In genomic region chr2:239252433-239253200, GRCh38 we compare ENCODE assay signal across 8 cellular contexts.
DNase-seq lines count a peak whose midpoint lies in the region; ATAC-seq lines count a peak whose summit lies in the region.

No MANE protein-coding gene starts in this region.

- H3K9me3 ChIP-seq in BLaER1 treated with 17β-estradiol and CSF1 and Interleukin-3, amounts not matched to agents 10 nM and 100 nM (replicated peaks in 1 of 11), result peaks cover under 1 to 6% (median 6%) of the 10 kb centered on the region in 11 experiments; a peak in 18 of 22 replicates

- H3K27me3 Mint-ChIP-seq in naive thymus-derived CD8-positive, alpha-beta T cell, result no peaks in the 10 kb centered on the region

- H3K4me1 Mint-ChIP-seq in naive thymus-derived CD8-positive, alpha-beta T cell, result peaks cover 35 to 89% (median 71%) of the 10 kb centered on the region in 4 donors

- POLR2A ChIA-PET in naive thymus-derived CD8-positive, alpha-beta T cell (lab: Charles Lee), result interaction anchor here (0.6 to 6.9 kb wide), 11 partner anchors 8 to 128 kb away, joined by 3 to 58 read pairs (median 4); no protein-coding TSS in a partner anchor

- peak; percentile 18 for ATAC-seq in HG03354 (IDR thresholded peaks at IDR 0.05; ENCODE audit: poor library complexity, severe bottlenecking, unreplicated experiment)
- ATAC-seq in naive thymus-derived CD8-positive, alpha-beta T cell, result peak; percentile 71 to 76
- ATAC-seq in HG02610 (IDR thresholded peaks at IDR 0.05; ENCODE audit: unreplicated experiment), result no peak

- H3K4me3 ChIP-seq in BLaER1 treated with 17β-estradiol and CSF1 and Interleukin-3, amounts not matched to agents 10 nM and 100 nM, result peak overlapping the region; percentile 1 to 53 (median 41); a peak in 16 of 20 replicates

- peak overlapping the region; percentile 32 to 95 (median 85) for H3K27ac Mint-ChIP-seq in naive thymus-derived CD8-positive, alpha-beta T cell

- no peaks in the 10 kb centered on the region for H3K36me3 ChIP-seq in BLaER1 treated with 17β-estradiol and CSF1 and Interleukin-3, amounts not matched to agents 10 nM and 100 nM

- H3K9me3 Mint-ChIP-seq in naive thymus-derived CD8-positive, alpha-beta T cell, result peaks cover 0 to 7% (median 4%) of the 10 kb centered on the region in 9 donors

- H3K4me3 Mint-ChIP-seq in naive thymus-derived CD8-positive, alpha-beta T cell, result peak overlapping the region; percentile 75 to 98 (median 88)

- H4K20me1 ChIP-seq in BLaER1 treated with 17β-estradiol and CSF1 and Interleukin-3, amounts not matched to agents 10 nM and 100 nM, result peaks cover 48 to 100% (median 68%) of the 10 kb centered on the region in 11 experiments; a peak in 21 of 22 replicates

- H3K4me1 ChIP-seq in BLaER1 treated with 17β-estradiol and CSF1 and Interleukin-3, amounts not matched to agents 10 nM and 100 nM, result peaks cover 84 to 100% (median 90%) of the 10 kb centered on the region in 10 experiments

- DNase-seq in naive thymus-derived CD8-positive, alpha-beta T cell, result no peak
- no peak for DNase-seq in epidermal melanocyte (ENCODE audit: insufficient read length, low spot score)
- DNase-seq in stimulated activated naive CD4-positive, alpha-beta T cell treated with Interleukin-2 at 50 U/mL for 16 hours (lab: John Stamatoyannopoulos, UW), result no peak
- no peak for DNase-seq in iPS-NIHi7 (ENCODE audit: extremely low spot score)

- peaks cover 5 to 9% (median 7%) of the 10 kb centered on the region in 3 donors for H3K36me3 Mint-ChIP-seq in naive thymus-derived CD8-positive, alpha-beta T cell

- no peaks in the 10 kb centered on the region for H3K27me3 ChIP-seq in BLaER1 treated with 17β-estradiol and CSF1 and Interleukin-3, amounts not matched to agents 10 nM and 100 nM

- H3K9ac ChIP-seq in BLaER1 treated with 17β-estradiol and CSF1 and Interleukin-3, amounts not matched to agents 10 nM and 100 nM, result peak overlapping the region; percentile 7 to 63 (median 53); a peak in 19 of 22 replicates

- peak overlapping the region; percentile 79 to 95 (median 91) for H3K4me2 ChIP-seq in BLaER1 treated with 17β-estradiol and CSF1 and Interleukin-3, amounts not matched to agents 10 nM and 100 nM

- peak overlapping the region in 9 of 11 experiments; percentile 52 to 71 (median 64); a peak in 18 of 22 replicates for H3K27ac ChIP-seq in BLaER1 treated with 17β-estradiol and CSF1 and Interleukin-3, amounts not matched to agents 10 nM and 100 nM
- H3K27ac ChIP-seq in cingulate gyrus (ENCODE audit: low read depth, low read length), result peak overlapping the region; percentile 56
